ENCODE assay signal across 10 cellular contexts in genomic region chr7:5077740-5078139, GRCh38.
DNase-seq lines count a peak whose midpoint lies in the region; TF ChIP-seq lines count a peak whose summit lies in the region.
"Had no signal": no experiment of that assay in that cellular context is flagged by ENCODE, and none has a peak within 500 bp of the region (broad histone marks: within the 10 kb centered on the region; RNA-seq: fewer than 3 reads in every experiment).

No MANE protein-coding gene starts in this region.

- CTCF ChIA-PET in HEK293T (lab: Yijun Ruan, JAX) = interaction anchor here (0.9 kb wide), 1 partner anchor 9 kb away, joined by 3 read pairs; no protein-coding TSS in a partner anchor

- H3K79me2 ChIP-seq in ACC112 (ENCODE audit: control insufficient read depth, insufficient read depth, low read length, unreplicated experiment) = no peaks in the 10 kb centered on the region

- H3K36me3 ChIP-seq in ACC112 (ENCODE audit: insufficient read depth, low read length) = no peaks in the 10 kb centered on the region

- no peak overlapping the region for H3K27ac ChIP-seq in ACC112 (ENCODE audit: low read depth, low read length)

- peak overlapping the region; percentile 33; the same call in 1 of the 2 replicates for H3K4me3 ChIP-seq in ACC112 (ENCODE audit: low read depth, low read length)

- no peak for DNase-seq in HEK293T (ENCODE audit: extremely low spot score)
- DNase-seq in NCI-H524 (lab: John Stamatoyannopoulos, UW) = peak; percentile 28 to 70
- peak; percentile 36 for DNase-seq in cerebellar cortex (ENCODE audit: low spot score)
- no peak for DNase-seq in T1000 (lab: John Stamatoyannopoulos, UW)
- DNase-seq in ACHN = no peak
- DNase-seq in HCEC 1CT = no peak
- DNase-seq in activated naive CD4-positive, alpha-beta T cell (lab: John Stamatoyannopoulos, UW) = no peak
- DNase-seq: CD4-positive, alpha-beta memory T cell; erythroblast had no signal

- no peaks in the 10 kb centered on the region for H3K4me1 ChIP-seq in ACC112 (ENCODE audit: control insufficient read depth, insufficient read depth, low read length, unreplicated experiment)

- in situ Hi-C loops in ACHN (cut with HindIII; ENCODE audit: low pct_ligation_motif_present, low pct_unique_long_range_greater_than_20kb, low sequenced_read_pairs) = no loop called here

- POLR2A ChIA-PET in HEK293T (lab: Yijun Ruan, JAX) = no interaction called here

- no peak overlapping the region for H2AFZ ChIP-seq in ACC112 (ENCODE audit: low read length, unreplicated experiment)

- peaks cover 19% of the 10 kb centered on the region for H3K27me3 ChIP-seq in ACC112 (ENCODE audit: insufficient read depth, low read length)

TF ChIP-seq in HEK293T, 16 proteins besides CTCF, POLR2A, EP300 and RAD21:
- no peak for TF ChIP-seq ARNT (IDR thresholded peaks at IDR 0.05)
- TF ChIP-seq L3MBTL2 (conservative IDR thresholded peaks at IDR 0.05) = peak; percentile 44

Comparison
In these comparisons a context has a peak if more than half of its experiments do, and no peak if none do; other contexts are left out.
1. DNase-seq: peak in NCI-H524 (2 of 2) and cerebellar cortex (single experiment); none in HEK293T (single experiment), T1000 (single experiment), ACHN (single experiment), HCEC 1CT (single experiment) and activated naive CD4-positive, alpha-beta T cell (0 of 4).